ENCODE assay signal across 22 cellular contexts in genomic region chr7:47407821-47408674, GRCh38.
DNase-seq lines count a peak whose midpoint lies in the region; ATAC-seq and TF ChIP-seq lines count a peak whose summit lies in the region.
"Had no signal": no experiment of that assay in that cellular context is flagged by ENCODE, and none has a peak within 500 bp of the region (broad histone marks: within the 10 kb centered on the region; RNA-seq: fewer than 3 reads in every experiment).

No MANE protein-coding gene starts in this region.

- no peaks in the 10 kb centered on the region for H3K36me3 Mint-ChIP-seq in activated naive CD4-positive, alpha-beta T cell treated with anti-CD3 and anti-CD28 coated beads, Interleukin-2, amount 50 U/mL, for 72 hours
- no peaks in the 10 kb centered on the region for H3K36me3 Mint-ChIP-seq in activated naive CD8-positive, alpha-beta T cell treated with anti-CD3 and anti-CD28 coated beads for 36 hours
- H3K36me3 Mint-ChIP-seq: activated CD8-positive, alpha-beta memory T cell treated with anti-CD3 and anti-CD28 coated beads, Interleukin-2, amount 10 ng/mL, durations not matched to agents 7 days and 5 days; CD8-positive, alpha-beta memory T cell had no signal

- TF ChIP-seq CTCF in RWPE1 (conservative IDR thresholded peaks at IDR 0.05; ENCODE audit: low read depth) (no peak), upper lobe of right lung (IDR thresholded peaks at IDR 0.05) (no peak)

- no peaks in the 10 kb centered on the region for H3K27me3 Mint-ChIP-seq in activated naive CD8-positive, alpha-beta T cell treated with anti-CD3 and anti-CD28 coated beads for 36 hours
- H3K27me3 Mint-ChIP-seq: activated CD8-positive, alpha-beta memory T cell treated with anti-CD3 and anti-CD28 coated beads, Interleukin-2, amount 10 ng/mL, durations not matched to agents 7 days and 5 days had no signal

- H3K23ac ChIP-seq in trophoblast cell (ENCODE audit: low read length): no peak overlapping the region

- no peak overlapping the region for H3K4me2 ChIP-seq in trophoblast cell (ENCODE audit: low read length)
- H3K4me2 ChIP-seq: smooth muscle cell had no signal

- H3K4me3 ChIP-seq in trophoblast cell (ENCODE audit: low read depth, low read length) (no peak overlapping the region), upper lobe of right lung (no peak overlapping the region)
- H3K4me3 ChIP-seq: MG63, psoas muscle, smooth muscle cell had no signal

- POLR2A ChIA-PET in RWPE1 (lab: Yijun Ruan, JAX; ENCODE audit: low non-redundant PET): no interaction called here

- H3K9me3 Mint-ChIP-seq in activated naive CD4-positive, alpha-beta T cell treated with anti-CD3 and anti-CD28 coated beads, Interleukin-2, amount 50 U/mL, for 72 hours: no peaks in the 10 kb centered on the region
- H3K9me3 Mint-ChIP-seq in activated naive CD8-positive, alpha-beta T cell treated with anti-CD3 and anti-CD28 coated beads for 36 hours: no peaks in the 10 kb centered on the region
- H3K9me3 Mint-ChIP-seq: nephron progenitor cell had no signal

- H2AFZ ChIP-seq in trophoblast cell (ENCODE audit: insufficient read depth, low read length, poor library complexity): no peak overlapping the region

- H3K18ac ChIP-seq in trophoblast cell (ENCODE audit: low read length): peak overlapping the region; percentile 49

- no peak for DNase-seq in RWPE1 (ENCODE audit: low spot score)
- DNase-seq in erythroblast (lab: John Stamatoyannopoulos, UW): peak; percentile 46 to 52
- DNase-seq in trophoblast cell: no peak
- DNase-seq in upper lobe of right lung: no peak
- DNase-seq in activated naive CD4-positive, alpha-beta T cell treated with anti-CD3 and anti-CD28 coated beads, Interleukin-2, amount 50 U/mL, for 72 hours (ENCODE audit: low spot score in 2 of 2): no peak
- no peak for DNase-seq in activated naive CD8-positive, alpha-beta T cell treated with anti-CD3 and anti-CD28 coated beads for 36 hours
- DNase-seq: activated CD4-positive, CD25-positive, alpha-beta regulatory T cell treated with anti-CD3 and anti-CD28 coated beads, Interleukin-2, amount 50 U/mL, for 72 hours; activated CD8-positive, alpha-beta memory T cell treated with anti-CD3 and anti-CD28 coated beads, Interleukin-2, amount 10 ng/mL, durations not matched to agents 7 days and 5 days; CD8-positive, alpha-beta memory T cell; DMS79 treated with DMSO at 0.1 percent for 48 hours; foreskin keratinocyte; IMR-90; mesenchymal stem cell; MG63; NCI-H1436; NCI-H526 treated with DMSO at 0.1 percent for 48 hours; nephron progenitor cell; psoas muscle; stimulated activated CD4-positive, alpha-beta T cell treated with anti-CD3 and anti-CD28 coated beads, Interleukin-4, amount 100 ng/mL, for 4 hours; T1000 had no signal

- H3K9me3 ChIP-seq in trophoblast cell (ENCODE audit: insufficient read depth, low read depth, low read length): no peaks in the 10 kb centered on the region
- no peaks in the 10 kb centered on the region for H3K9me3 ChIP-seq in upper lobe of right lung
- H3K9me3 ChIP-seq: MG63, psoas muscle had no signal

- no peak overlapping the region for H2BK5ac ChIP-seq in trophoblast cell (ENCODE audit: low read depth, low read length, poor library complexity)

- no peak overlapping the region for H3K14ac ChIP-seq in trophoblast cell (ENCODE audit: low read length)

- no peak overlapping the region for H3K9ac ChIP-seq in trophoblast cell (ENCODE audit: low read length)

- peak overlapping the region; percentile 96 for H3K27ac ChIP-seq in RWPE1
- no peak overlapping the region for H3K27ac ChIP-seq in trophoblast cell (ENCODE audit: low read depth, low read length)
- no peak overlapping the region for H3K27ac ChIP-seq in upper lobe of right lung
- H3K27ac ChIP-seq: foreskin keratinocyte, psoas muscle had no signal

- CTCF ChIA-PET in RWPE1 (lab: Yijun Ruan, JAX): interaction anchor here (0.7 to 0.8 kb wide), 2 partner anchors 68 to 355 kb away, joined by 3 to 4 read pairs; no protein-coding TSS in a partner anchor

- no peak overlapping the region for H3K4me3 Mint-ChIP-seq in activated naive CD8-positive, alpha-beta T cell treated with anti-CD3 and anti-CD28 coated beads for 36 hours
- H3K4me3 Mint-ChIP-seq: activated CD8-positive, alpha-beta memory T cell treated with anti-CD3 and anti-CD28 coated beads, Interleukin-2, amount 10 ng/mL, durations not matched to agents 7 days and 5 days; nephron progenitor cell had no signal

- peaks cover 12% of the 10 kb centered on the region for H3K79me1 ChIP-seq in trophoblast cell (ENCODE audit: low read length)

- no peak overlapping the region for H3K27ac Mint-ChIP-seq in activated naive CD4-positive, alpha-beta T cell treated with anti-CD3 and anti-CD28 coated beads, Interleukin-2, amount 50 U/mL, for 72 hours
- H3K27ac Mint-ChIP-seq in activated naive CD8-positive, alpha-beta T cell treated with anti-CD3 and anti-CD28 coated beads for 36 hours: no peak overlapping the region
- H3K27ac Mint-ChIP-seq: activated CD8-positive, alpha-beta memory T cell treated with anti-CD3 and anti-CD28 coated beads, Interleukin-2, amount 10 ng/mL, durations not matched to agents 7 days and 5 days; CD8-positive, alpha-beta memory T cell had no signal

- peak overlapping the region; percentile 56 for H2BK12ac ChIP-seq in trophoblast cell (ENCODE audit: low read length)

- H2AK5ac ChIP-seq in trophoblast cell (ENCODE audit: low read length): no peak overlapping the region

- no peak for TF ChIP-seq POLR2A in erythroblast (IDR thresholded peaks at IDR 0.05; ENCODE audit: low read length)

- WGBS in trophoblast cell (ENCODE audit: extremely low coverage, insufficient coverage, insufficient read length): no CpG with 5 or more reads among the region's 14 CpGs

- peaks cover 2% of the 10 kb centered on the region for H3K79me2 ChIP-seq in trophoblast cell (ENCODE audit: control insufficient read depth, insufficient read depth, low read length, poor library complexity)

- H3K4me1 ChIP-seq in trophoblast cell (ENCODE audit: control insufficient read depth in 1 of 2, insufficient read depth in 2 of 2, low read length in 2 of 2) (peaks cover 4 to 5% of the 10 kb centered on the region in 2 experiments), upper lobe of right lung (peaks cover 30% of the 10 kb centered on the region)

- H3K27me3 ChIP-seq in trophoblast cell (ENCODE audit: insufficient read depth, low read length): no peaks in the 10 kb centered on the region
- H3K27me3 ChIP-seq in upper lobe of right lung: no peaks in the 10 kb centered on the region
- H3K27me3 ChIP-seq: foreskin keratinocyte, MG63 had no signal

- H2BK120ac ChIP-seq in trophoblast cell (ENCODE audit: insufficient read depth, low read length, poor library complexity): peak overlapping the region; percentile 10

- ATAC-seq in upper lobe of right lung: peak; percentile 1
- no peak for ATAC-seq in activated naive CD4-positive, alpha-beta T cell treated with anti-CD3 and anti-CD28 coated beads, Interleukin-2, amount 50 U/mL, for 72 hours
- ATAC-seq in HG02852 (IDR thresholded peaks at IDR 0.05; ENCODE audit: unreplicated experiment): no peak
- ATAC-seq: activated CD8-positive, alpha-beta memory T cell treated with anti-CD3 and anti-CD28 coated beads, Interleukin-2, amount 10 ng/mL, durations not matched to agents 7 days and 5 days; psoas muscle had no signal

- H3K4me1 Mint-ChIP-seq in activated naive CD8-positive, alpha-beta T cell treated with anti-CD3 and anti-CD28 coated beads for 36 hours: peaks cover 9% of the 10 kb centered on the region
- H3K4me1 Mint-ChIP-seq: activated CD8-positive, alpha-beta memory T cell treated with anti-CD3 and anti-CD28 coated beads, Interleukin-2, amount 10 ng/mL, durations not matched to agents 7 days and 5 days; CD8-positive, alpha-beta memory T cell had no signal

- H3K4ac ChIP-seq in trophoblast cell (ENCODE audit: low read depth, low read length): peak overlapping the region; percentile 12

- peak overlapping the region; percentile 75 for H4K91ac ChIP-seq in trophoblast cell (ENCODE audit: low read depth, low read length)

- no peak overlapping the region for H4K8ac ChIP-seq in trophoblast cell (ENCODE audit: low read depth, low read length)

- intact Hi-C loops in upper lobe of right lung (cut with DNase I): no loop called here

- peaks cover 60 to 75% of the 10 kb centered on the region in 2 experiments for H3K36me3 ChIP-seq in trophoblast cell (ENCODE audit: control insufficient read depth in 1 of 2, insufficient read depth in 2 of 2, low read length in 2 of 2)
- peaks cover 31% of the 10 kb centered on the region for H3K36me3 ChIP-seq in upper lobe of right lung

- no peak overlapping the region for H4K12ac ChIP-seq in trophoblast cell (ENCODE audit: low read depth, low read length)

Comparison
In these comparisons a context has a peak if more than half of its experiments do, and no peak if none do; other contexts are left out.
1. DNase-seq: peak in erythroblast (2 of 2); none in RWPE1 (single experiment), trophoblast cell (0 of 2), upper lobe of right lung (single experiment), activated naive CD4-positive, alpha-beta T cell treated with anti-CD3 and anti-CD28 coated beads, Interleukin-2, amount 50 U/mL, for 72 hours (0 of 2) and activated naive CD8-positive, alpha-beta T cell treated with anti-CD3 and anti-CD28 coated beads for 36 hours (single experiment).